ENCODE assay signal across 27 cellular contexts in genomic region chr13:30116379-30116778, GRCh38.
"Had no signal": no experiment of that assay in that cellular context is flagged by ENCODE, and none has a peak within 500 bp of the region (broad histone marks: within the 10 kb centered on the region; RNA-seq: fewer than 3 reads in every experiment).

No MANE protein-coding gene starts in this region.

- H3K27me3 Mint-ChIP-seq: activated CD8-positive, alpha-beta T cell treated with anti-CD3 and anti-CD28 coated beads for 36 hours; activated naive CD4-positive, alpha-beta T cell treated with anti-CD3 and anti-CD28 coated beads, Interleukin-2, amount 50 U/mL, for 24 hours; T-cell had no signal

- H3K4me3 Mint-ChIP-seq: activated CD4-positive, alpha-beta T cell treated with anti-CD3 and anti-CD28 coated beads, Interleukin-2, amount 10 ng/mL, durations not matched to agents 7 days and 5 days; activated CD8-positive, alpha-beta T cell treated with anti-CD3 and anti-CD28 coated beads for 36 hours; activated naive CD4-positive, alpha-beta T cell treated with anti-CD3 and anti-CD28 coated beads, Interleukin-2, amount 50 U/mL, for 24 hours; activated T-helper 1 cell treated with anti-CD3 and anti-CD28 coated beads, Interleukin-12 subunit alpha, Interleukin-12 subunit beta, Interleukin-2, Interleukin-4 antibody, amounts not matched to agents 30 ng/mL and 10 ng/mL and 1 ng/mL, durations not matched to agents 14 hours and 24 hours and 36 hours; natural killer cell; stimulated activated naive B cell treated with anti-CD40 and anti-IgM and Interleukin-4, amounts not matched to agents 10 μg/mL and 1 μg/mL and 100 μg/mL, for 72 hours; T-cell had no signal

- H3K9me3 Mint-ChIP-seq: activated CD4-positive, alpha-beta T cell treated with anti-CD3 and anti-CD28 coated beads, Interleukin-2, amount 10 ng/mL, durations not matched to agents 7 days and 5 days; activated CD8-positive, alpha-beta T cell treated with anti-CD3 and anti-CD28 coated beads for 36 hours; activated naive CD4-positive, alpha-beta T cell treated with anti-CD3 and anti-CD28 coated beads, Interleukin-2, amount 50 U/mL, for 24 hours; activated T-helper 1 cell treated with anti-CD3 and anti-CD28 coated beads, Interleukin-12 subunit alpha, Interleukin-12 subunit beta, Interleukin-2, Interleukin-4 antibody, amounts not matched to agents 30 ng/mL and 10 ng/mL and 1 ng/mL, durations not matched to agents 14 hours and 24 hours and 36 hours; natural killer cell; T-cell had no signal

- H3K4me2 ChIP-seq: smooth muscle cell had no signal

- H3K4me3 ChIP-seq: left lung, lung, pancreas, sigmoid colon, smooth muscle cell, upper lobe of right lung had no signal

- H3K36me3 Mint-ChIP-seq: activated naive CD4-positive, alpha-beta T cell treated with anti-CD3 and anti-CD28 coated beads, Interleukin-2, amount 50 U/mL, for 24 hours; natural killer cell; stimulated activated naive B cell treated with anti-CD40 and anti-IgM and Interleukin-4, amounts not matched to agents 10 μg/mL and 1 μg/mL and 100 μg/mL, for 72 hours; T-cell had no signal

- H3K36me3 ChIP-seq: brain microvascular endothelial cell, left lung, neutrophil, pancreas, sigmoid colon, upper lobe of right lung, WERI-Rb-1 had no signal

- DNase-seq: activated CD4-positive, alpha-beta T cell treated with anti-CD3 and anti-CD28 coated beads, Interleukin-2, amount 10 ng/mL, durations not matched to agents 7 days and 5 days; activated CD4-positive, CD25-positive, alpha-beta regulatory T cell treated with anti-CD3 and anti-CD28 coated beads, Interleukin-2, amount 50 U/mL, for 72 hours; activated CD8-positive, alpha-beta T cell treated with anti-CD3 and anti-CD28 coated beads for 36 hours; activated gamma-delta T cell treated with Interleukin-2 at 50 U/mL for 16 hours; aorta; brain microvascular endothelial cell; central memory CD4-positive, alpha-beta T cell; dermis blood vessel endothelial cell; effector CD8-positive, alpha-beta T cell; foreskin melanocyte; hippocampal formation; kidney glomerular epithelial cell; left lung; midbrain; natural killer cell; sigmoid colon; stimulated activated CD4-positive, alpha-beta T cell treated with anti-CD3 and anti-CD28 coated beads, Interleukin-15, amount 100 ng/mL, for 24 hours; stimulated activated naive B cell treated with anti-CD40 and anti-IgM and Interleukin-4, amounts not matched to agents 10 μg/mL and 1 μg/mL and 100 μg/mL, for 72 hours; T-cell; upper lobe of right lung; WERI-Rb-1 had no signal

- ATAC-seq: activated CD8-positive, alpha-beta T cell treated with anti-CD3 and anti-CD28 coated beads for 36 hours; left lung; natural killer cell; stimulated activated naive B cell treated with anti-CD40 and anti-IgM and Interleukin-4, amounts not matched to agents 10 μg/mL and 1 μg/mL and 100 μg/mL, for 72 hours; T-cell; upper lobe of right lung had no signal

- H3K27me3 ChIP-seq: pancreas, sigmoid colon had no signal

- H3K27ac Mint-ChIP-seq: activated CD4-positive, alpha-beta T cell treated with anti-CD3 and anti-CD28 coated beads, Interleukin-2, amount 10 ng/mL, durations not matched to agents 7 days and 5 days; activated CD8-positive, alpha-beta T cell treated with anti-CD3 and anti-CD28 coated beads for 36 hours; activated naive CD4-positive, alpha-beta T cell treated with anti-CD3 and anti-CD28 coated beads, Interleukin-2, amount 50 U/mL, for 24 hours; activated T-helper 1 cell treated with anti-CD3 and anti-CD28 coated beads, Interleukin-12 subunit alpha, Interleukin-12 subunit beta, Interleukin-2, Interleukin-4 antibody, amounts not matched to agents 30 ng/mL and 10 ng/mL and 1 ng/mL, durations not matched to agents 14 hours and 24 hours and 36 hours; stimulated activated naive B cell treated with anti-CD40 and anti-IgM and Interleukin-4, amounts not matched to agents 10 μg/mL and 1 μg/mL and 100 μg/mL, for 72 hours; T-cell had no signal

- H3K27ac ChIP-seq: brain microvascular endothelial cell, left lung, neutrophil, pancreas, upper lobe of right lung, WERI-Rb-1 had no signal

- H3K9me3 ChIP-seq: left lung, neutrophil, pancreas, sigmoid colon, upper lobe of right lung had no signal
